Comparison of ENCODE assay signal across 11 cellular contexts in the genomic region with DNA sequence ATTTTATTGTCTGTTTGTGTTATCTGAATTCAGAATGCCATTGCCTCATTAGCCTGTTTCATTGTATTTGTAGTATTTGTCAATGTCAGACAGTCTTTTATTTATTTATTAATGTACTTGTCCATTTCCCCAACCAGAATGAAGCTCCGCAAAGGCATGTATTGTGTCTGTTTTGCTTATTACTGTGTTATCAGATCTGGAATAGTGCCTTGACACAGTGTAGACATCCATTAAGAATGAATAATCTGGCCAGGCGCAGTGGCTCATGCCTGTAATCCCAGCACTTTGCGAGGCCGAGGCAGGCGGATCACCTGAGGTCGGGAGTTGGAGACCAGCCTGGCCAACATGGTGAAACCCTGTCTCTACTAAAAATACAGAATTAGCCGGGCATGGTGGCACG. TPM values are rescaled to one million over a fixed set of nuclear protein-coding genes. Genes with fewer than 3 reads are reported as not detected.
"Had no signal": no experiment of that assay in that cellular context is flagged by ENCODE, and none has a peak within 500 bp of the region (broad histone marks: within the 10 kb centered on the region; RNA-seq: fewer than 3 reads in every experiment).

No MANE protein-coding gene starts in this region.

RNA-seq across cellular contexts. Expression of a gene that starts 46.4 kb away (rescaled TPM):
- total RNA-seq: OCI-LY7, PC-3, PC-9, Peyer's patch, Right ventricle myocardium inferior, Right ventricle myocardium superior, RPMI7951, SJCRH30, SJSA1, SK-MEL-5, T-cell had no signal
